8 cellular contexts compared by ENCODE assay signal in the genomic region with DNA sequence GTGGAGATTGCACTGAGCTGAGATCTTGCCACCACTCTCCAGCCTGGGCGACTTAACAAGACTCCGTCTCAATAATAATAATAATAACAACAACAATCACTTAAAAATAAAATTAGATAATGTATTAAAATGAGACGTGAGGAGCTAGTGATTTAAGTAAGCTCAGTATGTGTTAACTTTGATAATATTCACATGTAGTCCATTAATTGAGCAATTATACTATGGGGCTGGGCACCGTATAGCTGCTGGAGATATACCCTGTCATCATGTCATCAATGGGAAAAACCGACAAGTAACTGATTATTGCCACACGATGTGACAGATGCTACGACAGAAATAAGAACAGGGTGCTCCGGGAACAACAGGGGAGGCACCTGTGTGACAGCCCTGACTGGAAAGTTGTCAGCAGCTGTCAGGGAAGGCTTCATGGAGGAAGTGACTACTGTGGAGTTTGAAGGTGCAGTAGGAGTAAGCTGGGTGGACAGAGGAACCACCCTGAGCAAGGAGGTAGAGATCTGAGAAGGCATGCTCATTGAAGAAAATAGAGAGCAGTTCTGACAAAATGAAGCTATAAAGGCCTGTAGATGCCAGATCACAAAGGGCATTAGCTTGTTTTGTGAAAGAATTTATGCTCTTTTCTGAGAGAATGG. TPM values are rescaled to one million over a fixed set of nuclear protein-coding genes. Genes with fewer than 3 reads are reported as not detected.
DNase-seq lines count a peak whose midpoint lies in the region; ATAC-seq and TF ChIP-seq lines count a peak whose summit lies in the region.

No MANE protein-coding gene starts in this region.

- peak overlapping the region; percentile 68 for H3K27ac Mint-ChIP-seq in activated T-cell treated with anti-CD3 and anti-CD28 coated beads, Interleukin-2, amount 50 U/mL, for 24 hours
- H3K27ac Mint-ChIP-seq in activated CD8-positive, alpha-beta T cell treated with anti-CD3 and anti-CD28 coated beads for 36 hours = peak overlapping the region; percentile 6

- intact Hi-C loops in activated CD8-positive, alpha-beta T cell treated with anti-CD3 and anti-CD28 coated beads for 36 hours (cut with micrococcal nuclease) = no loop called here
- intact Hi-C loops in left lung (cut with DNase I) = no loop called here

- POLR2A ChIA-PET in activated CD8-positive, alpha-beta T cell treated with anti-CD3 and anti-CD28 coated beads for 36 hours (lab: Charles Lee) = interaction anchor here (0.6 to 1.7 kb wide), 3 partner anchors 7 to 153 kb away, joined by 4 to 5 read pairs (median 4); a partner anchor contains a TSS

- peaks cover 46% of the 10 kb centered on the region for H3K4me1 Mint-ChIP-seq in activated T-cell treated with anti-CD3 and anti-CD28 coated beads, Interleukin-2, amount 50 U/mL, for 24 hours (ENCODE audit: low read depth)
- peaks cover 35% of the 10 kb centered on the region for H3K4me1 Mint-ChIP-seq in activated CD8-positive, alpha-beta T cell treated with anti-CD3 and anti-CD28 coated beads for 36 hours (ENCODE audit: low read depth)

- H3K4me1 ChIP-seq in left lung (peaks cover 10 to 27% of the 10 kb centered on the region in 2 donors), thoracic aorta (ENCODE audit: control insufficient read depth in 1 of 2, low read depth in 2 of 2) (peaks cover 5 to 9% of the 10 kb centered on the region in 2 donors)

- no peak for ATAC-seq in activated CD8-positive, alpha-beta T cell treated with anti-CD3 and anti-CD28 coated beads for 36 hours
- ATAC-seq in left lung (no peak), thoracic aorta (ENCODE audit: insufficient number of reproducible peaks, low FRiP score, low read depth) (no peak), HG03280 (IDR thresholded peaks at IDR 0.05; ENCODE audit: unreplicated experiment) (no peak)

- DNase-seq in activated T-cell treated with anti-CD3 and anti-CD28 coated beads, Interleukin-2, amount 50 U/mL, for 24 hours = no peak
- DNase-seq in activated T-cell treated with anti-CD3 and anti-CD28 coated beads, Interleukin-2, amount 50 U/mL, for 48 hours = no peak
- DNase-seq in activated CD8-positive, alpha-beta T cell treated with anti-CD3 and anti-CD28 coated beads for 36 hours = no peak
- no peak for DNase-seq in left lung
- DNase-seq in thoracic aorta (ENCODE audit: low spot score) = no peak
- DNase-seq in GM10266 (ENCODE audit: extremely low spot score) = no peak
- DNase-seq in H4 (ENCODE audit: low spot score) = no peak

- H3K27ac ChIP-seq in left lung = peak overlapping the region; percentile 89 to 97
- H3K27ac ChIP-seq in thoracic aorta = peak overlapping the region; percentile 55 to 98

- peaks cover 9% of the 10 kb centered on the region for H3K27me3 Mint-ChIP-seq in activated T-cell treated with anti-CD3 and anti-CD28 coated beads, Interleukin-2, amount 50 U/mL, for 24 hours
- peaks cover 7% of the 10 kb centered on the region for H3K27me3 Mint-ChIP-seq in activated CD8-positive, alpha-beta T cell treated with anti-CD3 and anti-CD28 coated beads for 36 hours

- peak overlapping the region in 1 of 2 donors; percentile 84 for H3K4me3 ChIP-seq in left lung
- peak overlapping the region; percentile 82 for H3K4me3 ChIP-seq in thoracic aorta

- no peaks in the 10 kb centered on the region for H3K36me3 ChIP-seq in left lung
- no peaks in the 10 kb centered on the region for H3K36me3 ChIP-seq in thoracic aorta

- TF ChIP-seq CTCF in activated CD8-positive, alpha-beta T cell treated with anti-CD3 and anti-CD28 coated beads for 36 hours (IDR thresholded peaks at IDR 0.05) = no peak
- no peak for TF ChIP-seq CTCF in left lung (IDR thresholded peaks at IDR 0.05)
- no peak for TF ChIP-seq CTCF in thoracic aorta (IDR thresholded peaks at IDR 0.05)
- TF ChIP-seq CTCF in GM10266 (IDR thresholded peaks at IDR 0.05; ENCODE audit: control insufficient read depth, insufficient read depth, low read depth, missing control alignments) = no peak

- CTCF ChIA-PET in activated CD8-positive, alpha-beta T cell treated with anti-CD3 and anti-CD28 coated beads for 36 hours (lab: Charles Lee) = interaction anchor here (0.6 to 2.0 kb wide), 6 partner anchors 68 to 179 kb away, joined by 3 to 6 read pairs (median 3); a partner anchor contains a TSS

- H3K9me3 ChIP-seq in left lung (no peaks in the 10 kb centered on the region), thoracic aorta (no peaks in the 10 kb centered on the region)

- no peaks in the 10 kb centered on the region for H3K9me3 Mint-ChIP-seq in activated T-cell treated with anti-CD3 and anti-CD28 coated beads, Interleukin-2, amount 50 U/mL, for 24 hours
- no peaks in the 10 kb centered on the region for H3K9me3 Mint-ChIP-seq in activated CD8-positive, alpha-beta T cell treated with anti-CD3 and anti-CD28 coated beads for 36 hours

- H3K27me3 ChIP-seq in left lung = peaks cover 0 to 50% of the 10 kb centered on the region in 2 donors
- no peaks in the 10 kb centered on the region for H3K27me3 ChIP-seq in thoracic aorta (replicated peaks; ENCODE audit: insufficient read depth)

- peak overlapping the region; percentile 94 for H3K4me3 Mint-ChIP-seq in activated T-cell treated with anti-CD3 and anti-CD28 coated beads, Interleukin-2, amount 50 U/mL, for 24 hours
- H3K4me3 Mint-ChIP-seq in activated CD8-positive, alpha-beta T cell treated with anti-CD3 and anti-CD28 coated beads for 36 hours = peak overlapping the region; percentile 89

- peaks cover 3% of the 10 kb centered on the region for H3K36me3 Mint-ChIP-seq in activated T-cell treated with anti-CD3 and anti-CD28 coated beads, Interleukin-2, amount 50 U/mL, for 24 hours (ENCODE audit: low read depth)
- H3K36me3 Mint-ChIP-seq in activated CD8-positive, alpha-beta T cell treated with anti-CD3 and anti-CD28 coated beads for 36 hours (ENCODE audit: low read depth) = no peaks in the 10 kb centered on the region

RNA-seq across cellular contexts. Expression of a gene that starts 0.9 kb away (rescaled TPM):
- total RNA-seq in activated CD8-positive, alpha-beta T cell treated with anti-CD3 and anti-CD28 coated beads for 36 hours = 1 to 10 TPM; 1.8 to 2.1 TPM
- total RNA-seq in left lung (10 to 100 TPM; 32.2 TPM), thoracic aorta (10 to 100 TPM; 46.4 to 60.7 TPM)
- total RNA-seq in H4 (2014; rRNA removed; shearing (Covaris generic)) = 15.5 and 19.5 TPM in 2 replicates
